ENCODE assay signal across 14 cellular contexts in genomic region chr19:17227798-17228367, GRCh38. TPM values are rescaled to one million over a fixed set of nuclear protein-coding genes. Genes with fewer than 3 reads are reported as not detected.
DNase-seq lines count a peak whose midpoint lies in the region; ATAC-seq and TF ChIP-seq lines count a peak whose summit lies in the region.
"Had no signal": no experiment of that assay in that cellular context is flagged by ENCODE, and none has a peak within 500 bp of the region (broad histone marks: within the 10 kb centered on the region; RNA-seq: fewer than 3 reads in every experiment).

No MANE protein-coding gene starts in this region.

- POLR2A ChIA-PET in CD8-positive, alpha-beta memory T cell (lab: Charles Lee): interaction anchor here (3.1 to 3.2 kb wide), 2 partner anchors 7 to 13 kb away, joined by 18 to 39 read pairs; partner anchors contain the start of gene USE1
- POLR2A ChIA-PET in HCT116 (lab: Charles Lee): interaction anchor here (3.0 to 3.1 kb wide), 3 partner anchors 8 to 21 kb away, joined by 9 to 29 read pairs (median 24); partner anchors contain the start of gene USE1

- CTCF ChIA-PET in CD8-positive, alpha-beta memory T cell (lab: Charles Lee): interaction anchor here (1.5 to 3.8 kb wide), 2 partner anchors 11 to 13 kb away, joined by 4 to 18 read pairs; partner anchors contain the start of gene USE1
- CTCF ChIA-PET in HCT116 (lab: Charles Lee): interaction anchor here (0.5 kb wide), 1 partner anchor 96 kb away, joined by 3 read pairs; no protein-coding TSS in a partner anchor

- peak overlapping the region in 4 of 7 donors; percentile 29 to 95 (median 77) for H3K4me3 Mint-ChIP-seq in CD8-positive, alpha-beta memory T cell

- H3K4me1 ChIP-seq in CD8-positive, alpha-beta memory T cell (ENCODE audit: insufficient read depth, low read length): peaks cover 4% of the 10 kb centered on the region
- H3K4me1 ChIP-seq in HCT116 (ENCODE audit: control insufficient read depth in 1 of 2, insufficient read depth in 2 of 2, low read length in 2 of 2): peaks cover 12 to 28% of the 10 kb centered on the region in 2 experiments; a peak in 3 of 4 replicates
- H3K4me1 ChIP-seq in body of pancreas: peaks cover 24% of the 10 kb centered on the region
- peaks cover 0 to 2% of the 10 kb centered on the region in 2 donors for H3K4me1 ChIP-seq in neuronal stem cell (ENCODE audit: control insufficient read depth in 2 of 2, insufficient read depth in 1 of 2, low read depth in 1 of 2, low read length in 2 of 2)

- peaks cover 0 to 11% (median 0%) of the 10 kb centered on the region in 3 donors for H3K36me3 Mint-ChIP-seq in CD8-positive, alpha-beta memory T cell
- H3K36me3 Mint-ChIP-seq: activated naive CD8-positive, alpha-beta T cell had no signal

- no peaks in the 10 kb centered on the region for H3K9me2 ChIP-seq in HCT116 (ENCODE audit: insufficient read depth)

- H3K27me3 Mint-ChIP-seq in CD8-positive, alpha-beta memory T cell: peaks cover 0 to 3% of the 10 kb centered on the region in 2 donors
- H3K27me3 Mint-ChIP-seq: activated naive CD8-positive, alpha-beta T cell had no signal

- BruUV-seq in HCT116 (replicated peaks; lab: Mats Ljungman, UMichigan): TSS peak; percentile 63

- H2BK12ac ChIP-seq in neuronal stem cell (ENCODE audit: low read length): no peak overlapping the region

- no peaks in the 10 kb centered on the region for H3K9me3 Mint-ChIP-seq in CD8-positive, alpha-beta memory T cell

- H3K4me1 Mint-ChIP-seq in CD8-positive, alpha-beta memory T cell: peaks cover 5 to 21% (median 6%) of the 10 kb centered on the region in 3 donors

- H3K4me3 ChIP-seq in CD8-positive, alpha-beta memory T cell (ENCODE audit: low read length): no peak overlapping the region
- peak overlapping the region; percentile 81 to 92 for H3K4me3 ChIP-seq in HCT116 (replicated peaks in 1 of 2; ENCODE audit: low read depth in 1 of 2, low read length in 2 of 2)
- no peak overlapping the region for H3K4me3 ChIP-seq in body of pancreas
- H3K4me3 ChIP-seq in neuronal stem cell (ENCODE audit: low read length in 2 of 2): no peak overlapping the region

- intact Hi-C loops in HCT116 (cut with micrococcal nuclease): loop anchor here (5.0 kb wide), 1 partner anchor 151 kb away; the partner anchor contains the start of genes HAUS8 and MYO9B
- intact Hi-C loops in body of pancreas (cut with DNase I): no loop called here

- no peak for DNase-seq in CD8-positive, alpha-beta memory T cell
- DNase-seq in HCT116 (ENCODE audit: low read depth, low spot score): no peak
- DNase-seq in body of pancreas: peak; percentile 42 to 76 (median 62)
- no peak for DNase-seq in neuronal stem cell (ENCODE audit: low spot score)
- no peak for DNase-seq in stimulated activated CD8-positive, alpha-beta memory T cell treated with anti-CD3 and anti-CD28 coated beads, Interleukin-4, amount 100 ng/mL, for 48 hours
- DNase-seq: activated CD8-positive, alpha-beta memory T cell treated with anti-CD3 and anti-CD28 coated beads, Interleukin-2, amount 50 U/mL, for 48 hours; caudate nucleus; foreskin fibroblast; NCI-H146; NCI-H510A; stimulated activated naive CD4-positive, alpha-beta T cell treated with Interleukin-2 at 50 U/mL for 16 hours had no signal

- H3K23ac ChIP-seq in neuronal stem cell (ENCODE audit: low read depth, low read length, poor library complexity): no peak overlapping the region

- no peak overlapping the region for H4K8ac ChIP-seq in neuronal stem cell (ENCODE audit: low read depth, low read length)

- H3K27ac ChIP-seq in CD8-positive, alpha-beta memory T cell (ENCODE audit: low read depth, low read length): peak overlapping the region; percentile 1
- H3K27ac ChIP-seq in HCT116 (ENCODE audit: low read depth, low read length) (peak overlapping the region; percentile 85), body of pancreas (peak overlapping the region in 3 of 4 donors; percentile 0 to 50 (median 5)), neuronal stem cell (replicated peaks; ENCODE audit: low read length) (no peak overlapping the region)

- peaks cover 35% of the 10 kb centered on the region for H3K79me2 ChIP-seq in HCT116 (ENCODE audit: insufficient read depth, low read length)

- H2AK5ac ChIP-seq in neuronal stem cell (ENCODE audit: low read depth, low read length): peak overlapping the region; percentile 28

- H3K9me3 ChIP-seq in CD8-positive, alpha-beta memory T cell (ENCODE audit: low read length): no peaks in the 10 kb centered on the region
- no peaks in the 10 kb centered on the region for H3K9me3 ChIP-seq in HCT116 (ENCODE audit: control insufficient read depth in 1 of 2, insufficient read depth in 1 of 2, low read depth in 1 of 2, low read length in 2 of 2)
- H3K9me3 ChIP-seq in body of pancreas: no peaks in the 10 kb centered on the region
- H3K9me3 ChIP-seq in neuronal stem cell (replicated peaks in 1 of 2; ENCODE audit: control insufficient read depth in 2 of 2, insufficient read depth in 1 of 2, low read depth in 1 of 2, low read length in 2 of 2): no peaks in the 10 kb centered on the region

- H4K20me1 ChIP-seq in HCT116 (ENCODE audit: insufficient read depth): no peaks in the 10 kb centered on the region

- peak overlapping the region; percentile 98; the same call in 1 of the 2 replicates for H3K9ac ChIP-seq in HCT116 (ENCODE audit: low read length)
- H3K9ac ChIP-seq in neuronal stem cell (ENCODE audit: low read depth, low read length, poor library complexity): no peak overlapping the region

- peak overlapping the region; percentile 66 for H2BK5ac ChIP-seq in neuronal stem cell (ENCODE audit: low read length)

- H3K27ac Mint-ChIP-seq in CD8-positive, alpha-beta memory T cell: no peak overlapping the region
- H3K27ac Mint-ChIP-seq: activated naive CD8-positive, alpha-beta T cell had no signal

- H3K18ac ChIP-seq in neuronal stem cell (ENCODE audit: low read length): peak overlapping the region; percentile 38

- H3K14ac ChIP-seq in neuronal stem cell (ENCODE audit: low read length): no peak overlapping the region

- peaks cover 6% of the 10 kb centered on the region for H3K79me1 ChIP-seq in neuronal stem cell (ENCODE audit: low read depth, low read length)

- no peak overlapping the region for H4K91ac ChIP-seq in neuronal stem cell (ENCODE audit: low read depth, low read length, poor library complexity)

- no peaks in the 10 kb centered on the region for H3K36me3 ChIP-seq in CD8-positive, alpha-beta memory T cell (ENCODE audit: insufficient read depth, low read length)
- peaks cover 0 to 16% of the 10 kb centered on the region in 2 experiments; a peak in 2 of 4 replicates for H3K36me3 ChIP-seq in HCT116 (ENCODE audit: control insufficient read depth in 1 of 2, insufficient read depth in 2 of 2, low read length in 2 of 2)
- H3K36me3 ChIP-seq in body of pancreas (replicated peaks in 1 of 2; ENCODE audit: insufficient read depth in 1 of 2, low read depth in 2 of 2): peaks cover 3 to 5% of the 10 kb centered on the region in 2 donors
- H3K36me3 ChIP-seq in neuronal stem cell (replicated peaks in 1 of 2; ENCODE audit: control insufficient read depth in 2 of 2, insufficient read depth in 2 of 2, low read length in 2 of 2): peaks cover 10 to 36% of the 10 kb centered on the region in 2 donors

- no peak for TF ChIP-seq RAD21 in HCT116 (IDR thresholded peaks at IDR 0.05; ENCODE audit: low read depth)

- no peak overlapping the region for H2AFZ ChIP-seq in HCT116 (ENCODE audit: low read depth, low read length, poor library complexity, severe bottlenecking)
- no peak overlapping the region for H2AFZ ChIP-seq in neuronal stem cell (ENCODE audit: low read length)

- RAD21 ChIA-PET in HCT116 (lab: Charles Lee; ENCODE audit: low non-redundant PET in 1 of 2, low total read pairs in 2 of 2, uncharacterized antibody in 2 of 2, unreplicated experiment in 2 of 2): no interaction called here

- H3K27me3 ChIP-seq in CD8-positive, alpha-beta memory T cell (ENCODE audit: insufficient read depth, low read length, poor library complexity, severe bottlenecking): no peaks in the 10 kb centered on the region
- H3K27me3 ChIP-seq in HCT116 (ENCODE audit: insufficient read depth, low read length) (no peaks in the 10 kb centered on the region), body of pancreas (no peaks in the 10 kb centered on the region), neuronal stem cell (ENCODE audit: control insufficient read depth in 3 of 3, insufficient read depth in 3 of 3, low read depth in 1 of 3, low read length in 3 of 3) (no peaks in the 10 kb centered on the region)

- WGBS in body of pancreas, 2 donors: 46 to 75% methylated on average over 11 to 13 of the region's 13 CpGs
- WGBS in neuronal stem cell (ENCODE audit: extremely low coverage in 2 of 2, insufficient read length in 2 of 2, insufficient replicate concordance in 1 of 2), 2 donors: no CpG with 5 or more reads among the region's 13 CpGs

- H2BK15ac ChIP-seq in neuronal stem cell (ENCODE audit: low read length): peak overlapping the region; percentile 75

- H3K4me2 ChIP-seq in HCT116 (ENCODE audit: low read length) (peak overlapping the region; percentile 99), neuronal stem cell (ENCODE audit: insufficient read depth, low read length, poor library complexity, severe bottlenecking) (no peak overlapping the region)

- TF ChIP-seq POLR2A in HCT116 (IDR thresholded peaks at IDR 0.05; ENCODE audit: borderline replicate concordance, extremely low read depth, insufficient read depth, insufficient read length) (no peak), body of pancreas (IDR thresholded peaks at IDR 0.05) (no peak)

- ATAC-seq in HCT116 (no peak), body of pancreas (no peak), HG03565 (IDR thresholded peaks at IDR 0.05; ENCODE audit: unreplicated experiment) (no peak), HG03442 (IDR thresholded peaks at IDR 0.05; ENCODE audit: unreplicated experiment) (no peak)

- no peak overlapping the region for H2BK120ac ChIP-seq in neuronal stem cell (ENCODE audit: low read depth, low read length)

- no peak overlapping the region for H3K4ac ChIP-seq in neuronal stem cell (ENCODE audit: low read length)

- TF ChIP-seq CTCF in HCT116 (IDR thresholded peaks at IDR 0.05 in 2 of 3, conservative IDR thresholded peaks at IDR 0.05 in 1 of 3; ENCODE audit: borderline replicate concordance in 1 of 3, insufficient read depth in 1 of 3, low read depth in 2 of 3, low read length in 2 of 3) (no peak), body of pancreas (IDR thresholded peaks at IDR 0.05) (no peak)

RNA-seq across cellular contexts. Expression of gene OCEL1, which starts 1.9 kb away (rescaled TPM):
- total RNA-seq in CD8-positive, alpha-beta memory T cell: 10 to 100 TPM; 15.0 to 16.8 TPM
- polyA plus RNA-seq in CD8-positive, alpha-beta memory T cell: 35.5 TPM
- total RNA-seq in HCT116 (2021; ENCODE audit: unreplicated experiment): 39.8 TPM
- 28.3 and 33.8 TPM in 2 replicates for polyA plus RNA-seq in HCT116 (2012)
- total RNA-seq in body of pancreas: 10 to 100 TPM; 27.4 to 27.8 TPM
- 16.5 TPM for polyA plus RNA-seq in neuronal stem cell (2013, experiment 1 of 2)
- 16.7 TPM for polyA plus RNA-seq in neuronal stem cell (2013, experiment 2 of 2)

RNA-seq across cellular contexts. Expression of gene USE1, which starts 12.7 kb away (rescaled TPM):
- total RNA-seq in CD8-positive, alpha-beta memory T cell: 10 to 100 TPM; 31.9 to 35.4 TPM
- polyA plus RNA-seq in CD8-positive, alpha-beta memory T cell: 33.6 TPM
- total RNA-seq in HCT116 (2021; ENCODE audit: unreplicated experiment): 27.5 TPM
- polyA plus RNA-seq in HCT116 (2012): 34.7 and 34.8 TPM in 2 replicates
- 10 to 100 TPM; 13.2 to 20.1 TPM for total RNA-seq in body of pancreas
- polyA plus RNA-seq in neuronal stem cell (2013, experiment 1 of 2): 10.0 TPM
- 10.0 TPM for polyA plus RNA-seq in neuronal stem cell (2013, experiment 2 of 2)

RNA-seq across cellular contexts. Expression of gene NR2F6, which starts 17.8 kb away (rescaled TPM):
- total RNA-seq in CD8-positive, alpha-beta memory T cell: 1 to 10 TPM; 7.4 to 7.8 TPM
- polyA plus RNA-seq in CD8-positive, alpha-beta memory T cell: 0.94 TPM
- 88.0 TPM for total RNA-seq in HCT116 (2021; ENCODE audit: unreplicated experiment)
- polyA plus RNA-seq in HCT116 (2012): 57.6 and 61.3 TPM in 2 replicates
- 10 to 100 TPM; 67.6 to 83.3 TPM for total RNA-seq in body of pancreas
- 34.2 TPM for polyA plus RNA-seq in neuronal stem cell (2013, experiment 1 of 2)
- 34.5 TPM for polyA plus RNA-seq in neuronal stem cell (2013, experiment 2 of 2)

RNA-seq across cellular contexts. Expression of gene USHBP1, which starts 36.7 kb away (rescaled TPM):
- under 1 TPM; 0.07 to 0.27 TPM for total RNA-seq in CD8-positive, alpha-beta memory T cell
- not detected for polyA plus RNA-seq in CD8-positive, alpha-beta memory T cell
- 0.15 TPM for total RNA-seq in HCT116 (2021; ENCODE audit: unreplicated experiment)
- polyA plus RNA-seq in HCT116 (2012): 0.04 and 0.16 TPM in 2 replicates
- 10 to 100 TPM in 1 of 2 donors, 1 to 10 TPM in 1; 9.2 to 10.4 TPM for total RNA-seq in body of pancreas
- 0.22 TPM for polyA plus RNA-seq in neuronal stem cell (2013, experiment 1 of 2)
- 0.50 TPM for polyA plus RNA-seq in neuronal stem cell (2013, experiment 2 of 2)

RNA-seq across cellular contexts. Expression of gene BABAM1, which starts 39.4 kb away (rescaled TPM):
- 100 to 1,000 TPM; 124 to 132 TPM for total RNA-seq in CD8-positive, alpha-beta memory T cell
- 114 TPM for polyA plus RNA-seq in CD8-positive, alpha-beta memory T cell
- total RNA-seq in HCT116 (2021; ENCODE audit: unreplicated experiment) (93.3 TPM), body of pancreas (10 to 100 TPM; 45.2 to 84.6 TPM)
- 71.5 and 72.7 TPM in 2 replicates for polyA plus RNA-seq in HCT116 (2012)
- 102 TPM for polyA plus RNA-seq in neuronal stem cell (2013, experiment 1 of 2)
- 100.0 TPM for polyA plus RNA-seq in neuronal stem cell (2013, experiment 2 of 2)

Comparison
In these comparisons a context has a peak if more than half of its experiments do, and no peak if none do; other contexts are left out.
1. DNase-seq: peak in body of pancreas (4 of 4); none in CD8-positive, alpha-beta memory T cell (0 of 5), HCT116 (single experiment), neuronal stem cell (single experiment) and stimulated activated CD8-positive, alpha-beta memory T cell treated with anti-CD3 and anti-CD28 coated beads, Interleukin-4, amount 100 ng/mL, for 48 hours (single experiment).
2. H3K4me3 ChIP-seq: peak in HCT116 (2 of 2); none in CD8-positive, alpha-beta memory T cell (single experiment), body of pancreas (0 of 2) and neuronal stem cell (0 of 2).
3. RNA of gene NR2F6, which starts 17.8 kb away (total RNA-seq): 88.0 TPM in HCT116 (single experiment) and 67.6 to 83.3 TPM in body of pancreas; 7.4 to 7.8 TPM in CD8-positive, alpha-beta memory T cell; every median in the first group is over 4 times any median in the second.